Comparison of ENCODE assay signal across 14 cellular contexts in genomic region chr18:23498062-23498582, GRCh38. TPM values are rescaled to one million over a fixed set of nuclear protein-coding genes. Genes with fewer than 3 reads are reported as not detected.
DNase-seq lines count a peak whose midpoint lies in the region; ATAC-seq and TF ChIP-seq lines count a peak whose summit lies in the region.
"Had no signal": no experiment of that assay in that cellular context is flagged by ENCODE, and none has a peak within 500 bp of the region (broad histone marks: within the 10 kb centered on the region; RNA-seq: fewer than 3 reads in every experiment).

No MANE protein-coding gene starts in this region.

- H3K4me1 Mint-ChIP-seq in progenitor cell of endocrine pancreas (ENCODE audit: low read depth) = peaks cover 9% of the 10 kb centered on the region

- peak overlapping the region; percentile 96 for H3K4me2 ChIP-seq in DOHH2 (ENCODE audit: low read length)
- H3K4me2 ChIP-seq in SU-DHL-6 (ENCODE audit: low read depth, low read length, poor library complexity, severe bottlenecking) = peak overlapping the region; percentile 52

- H3K79me2 ChIP-seq in DOHH2 (ENCODE audit: control insufficient read depth, low read length) = no peaks in the 10 kb centered on the region
- no peaks in the 10 kb centered on the region; the same call in 1 of the 2 replicates for H3K79me2 ChIP-seq in SU-DHL-6 (ENCODE audit: insufficient read depth, low read length)

- peak overlapping the region; percentile 79 for H3K27ac ChIP-seq in DOHH2 (ENCODE audit: low read depth, low read length)
- peak overlapping the region; percentile 81 for H3K27ac ChIP-seq in SU-DHL-6 (ENCODE audit: low read depth, low read length)
- H3K27ac ChIP-seq in spleen = peak overlapping the region; percentile 0 to 77 (median 58)
- H3K27ac ChIP-seq: epithelial cell of prostate, vagina had no signal

- ATAC-seq in GM19035 (IDR thresholded peaks at IDR 0.05; ENCODE audit: unreplicated experiment) = no peak
- ATAC-seq: left ventricle myocardium superior had no signal

- no peak overlapping the region for H3K4me3 Mint-ChIP-seq in progenitor cell of endocrine pancreas (ENCODE audit: low read depth)
- H3K4me3 Mint-ChIP-seq: nephron progenitor cell, T-helper 17 cell had no signal

- H3K9me2 ChIP-seq in DOHH2 (replicated peaks; ENCODE audit: control insufficient read depth, low read length) (no peaks in the 10 kb centered on the region), SU-DHL-6 (replicated peaks; ENCODE audit: insufficient read depth, low read length) (no peaks in the 10 kb centered on the region)

- DNase-seq in KG1 (lab: John Stamatoyannopoulos, UW) (peak; percentile 30), spleen (no peak), globus pallidus (ENCODE audit: low spot score) (no peak), progenitor cell of endocrine pancreas (ENCODE audit: low spot score, unreplicated experiment) (no peak)

- peak overlapping the region; percentile 1 for H2AFZ ChIP-seq in SU-DHL-6 (ENCODE audit: low read depth, low read length, severe bottlenecking)

- peak overlapping the region; percentile 72 for H3K4me3 ChIP-seq in DOHH2 (ENCODE audit: low read length)
- peak overlapping the region; percentile 15 for H3K4me3 ChIP-seq in SU-DHL-6 (ENCODE audit: insufficient read depth, low read length, poor library complexity, severe bottlenecking)
- H3K4me3 ChIP-seq in spleen = no peak overlapping the region
- H3K4me3 ChIP-seq: vagina had no signal

- H3K36me3 ChIP-seq in DOHH2 (ENCODE audit: control insufficient read depth, low read length) (no peaks in the 10 kb centered on the region), SU-DHL-6 (ENCODE audit: low read length) (no peaks in the 10 kb centered on the region), spleen (no peaks in the 10 kb centered on the region)
- H3K36me3 ChIP-seq: vagina had no signal

- 60 to 75% (median 66%) methylated on average over 4 of the region's 4 CpGs for WGBS in spleen, 5 donors

- no peaks in the 10 kb centered on the region for H3K9me3 ChIP-seq in DOHH2 (ENCODE audit: control insufficient read depth, insufficient read depth, low read length)
- no peaks in the 10 kb centered on the region for H3K9me3 ChIP-seq in SU-DHL-6 (ENCODE audit: insufficient read depth, low read length)
- peaks cover 0 to 1% (median 0%) of the 10 kb centered on the region in 8 donors for H3K9me3 ChIP-seq in spleen
- H3K9me3 ChIP-seq: vagina had no signal

- no peak overlapping the region for H3K27ac Mint-ChIP-seq in progenitor cell of endocrine pancreas
- H3K27ac Mint-ChIP-seq: activated naive CD8-positive, alpha-beta T cell treated with anti-CD3 and anti-CD28 coated beads, Interleukin-2, amount 10 ng/mL, durations not matched to agents 7 days and 5 days; activated T-helper 2 cell treated with anti-CD3 and anti-CD28 coated beads, Interferon-gamma antibody, Interleukin-2, Interleukin-4, amounts not matched to agents 10 μg/mL and 5 μg/mL and 100 μg/mL, durations not matched to agents 14 hours and 24 hours and 36 hours; nephron progenitor cell; T-helper 17 cell had no signal

- TF ChIP-seq CTCF in DOHH2 (IDR thresholded peaks at IDR 0.05; ENCODE audit: low read depth, low read length, poor library complexity, severe bottlenecking) (no peak), SU-DHL-6 (IDR thresholded peaks at IDR 0.05; ENCODE audit: insufficient read depth, low read length, poor library complexity, severe bottlenecking) (no peak), spleen (IDR thresholded peaks at IDR 0.05 in 8 of 11, conservative IDR thresholded peaks at IDR 0.05 in 3 of 11) (no peak), progenitor cell of endocrine pancreas (IDR thresholded peaks at IDR 0.05; ENCODE audit: unreplicated experiment) (no peak)

- peak overlapping the region; percentile 48 for H3K9ac ChIP-seq in SU-DHL-6 (ENCODE audit: low read length)

- intact Hi-C loops in spleen (cut with DNase I; ENCODE audit: low total_unique reads) = no loop called here

- H3F3A ChIP-seq in DOHH2 (ENCODE audit: control insufficient read depth, insufficient read depth) = peaks cover 12% of the 10 kb centered on the region
- peaks cover 30% of the 10 kb centered on the region for H3F3A ChIP-seq in SU-DHL-6 (ENCODE audit: insufficient read depth)

- H3K4me1 ChIP-seq in DOHH2 (ENCODE audit: control insufficient read depth, low read length) (peaks cover 62% of the 10 kb centered on the region), spleen (peaks cover 9 to 81% (median 39%) of the 10 kb centered on the region in 6 donors)

- H3K27me3 ChIP-seq in DOHH2 (ENCODE audit: control insufficient read depth, low read length) = no peaks in the 10 kb centered on the region
- H3K27me3 ChIP-seq in SU-DHL-6 (ENCODE audit: low read length) = no peaks in the 10 kb centered on the region
- no peaks in the 10 kb centered on the region for H3K27me3 ChIP-seq in spleen (replicated peaks in 1 of 7)
- H3K27me3 ChIP-seq: vagina had no signal

- no peak for TF ChIP-seq POLR2A in spleen (IDR thresholded peaks at IDR 0.05)

- H4K20me1 ChIP-seq in DOHH2 (ENCODE audit: control insufficient read depth, insufficient read depth, low read depth, low read length) (no peaks in the 10 kb centered on the region), SU-DHL-6 (ENCODE audit: low read depth, low read length) (no peaks in the 10 kb centered on the region)

- no peaks in the 10 kb centered on the region for H3K36me3 Mint-ChIP-seq in progenitor cell of endocrine pancreas (ENCODE audit: insufficient read depth)
- H3K36me3 Mint-ChIP-seq: activated naive CD8-positive, alpha-beta T cell treated with anti-CD3 and anti-CD28 coated beads, Interleukin-2, amount 10 ng/mL, durations not matched to agents 7 days and 5 days had no signal

- H3K27me3 Mint-ChIP-seq in progenitor cell of endocrine pancreas = peaks cover 4% of the 10 kb centered on the region
- H3K27me3 Mint-ChIP-seq: activated naive CD8-positive, alpha-beta T cell treated with anti-CD3 and anti-CD28 coated beads, Interleukin-2, amount 10 ng/mL, durations not matched to agents 7 days and 5 days; T-helper 17 cell had no signal

- no peaks in the 10 kb centered on the region for H3K9me3 Mint-ChIP-seq in progenitor cell of endocrine pancreas (ENCODE audit: low read depth)
- H3K9me3 Mint-ChIP-seq: activated naive CD8-positive, alpha-beta T cell treated with anti-CD3 and anti-CD28 coated beads, Interleukin-2, amount 10 ng/mL, durations not matched to agents 7 days and 5 days; activated T-helper 2 cell treated with anti-CD3 and anti-CD28 coated beads, Interferon-gamma antibody, Interleukin-2, Interleukin-4, amounts not matched to agents 10 μg/mL and 5 μg/mL and 100 μg/mL, durations not matched to agents 14 hours and 24 hours and 36 hours had no signal

RNA-seq across cellular contexts. Expression of gene RMC1, which starts 5.2 kb away (rescaled TPM):
- 10 to 100 TPM; 29.5 to 55.9 (median 43.6) TPM for total RNA-seq in spleen
- polyA plus RNA-seq in spleen = 10 to 100 TPM; 42.0 to 74.7 (median 47.5) TPM
- 25.5 and 28.5 TPM in 2 replicates for total RNA-seq in progenitor cell of endocrine pancreas

RNA-seq across cellular contexts. Expression of gene RIOK3, which starts 45.0 kb away (rescaled TPM):
- 10 to 100 TPM; 57.6 to 96.1 (median 71.3) TPM for total RNA-seq in spleen
- polyA plus RNA-seq in spleen = 10 to 100 TPM; 33.0 to 41.4 (median 39.3) TPM
- 52.7 and 52.8 TPM in 2 replicates for total RNA-seq in progenitor cell of endocrine pancreas

Comparison
In these comparisons a context has a peak if more than half of its experiments do, and no peak if none do; other contexts are left out.
1. H3K4me3 ChIP-seq: peak in DOHH2 (single experiment) and SU-DHL-6 (single experiment); none in spleen (0 of 8).
2. Peak in every context shown above with its lines, with median percentiles within 50 percentile points of each other: H3K27ac ChIP-seq.